Comparison of ENCODE assay signal across 2 cellular contexts in the genomic region with DNA sequence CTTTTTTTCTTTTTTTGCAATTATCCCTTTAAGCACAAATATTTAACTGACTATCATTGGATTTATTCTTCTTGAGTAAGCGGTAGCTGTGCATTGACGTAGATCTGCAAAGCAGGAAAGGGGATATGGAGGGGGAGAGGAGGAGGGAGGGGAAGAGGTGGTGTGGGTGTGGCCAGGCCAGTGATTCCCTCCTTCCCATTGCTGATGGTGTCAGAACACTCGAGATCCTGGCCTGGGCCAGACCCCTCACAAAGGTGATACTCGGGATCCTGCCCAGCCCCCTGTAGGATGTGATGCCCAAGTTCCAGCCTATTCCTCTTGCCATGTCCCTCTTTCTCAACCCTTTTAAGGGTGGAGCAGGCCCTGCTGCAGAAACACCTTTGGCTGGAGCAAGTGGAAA.
TF ChIP-seq lines count a peak whose summit lies in the region.

No MANE protein-coding gene starts in this region.

TF ChIP-seq in GM23338, 12 proteins besides CTCF, POLR2A, EP300 and RAD21:
- TF ChIP-seq CREB1 (CRISPR knock-in tag; IDR thresholded peaks at IDR 0.05; ENCODE audit: low read depth) (no peak), EZH2phosphoT487 (IDR thresholded peaks at IDR 0.05; ENCODE audit: unreplicated experiment) (no peak)

TF ChIP-seq in WTC11, 78 proteins besides CTCF, POLR2A, EP300 and RAD21 (continued from another document):
- TF ChIP-seq, protein P1, sequence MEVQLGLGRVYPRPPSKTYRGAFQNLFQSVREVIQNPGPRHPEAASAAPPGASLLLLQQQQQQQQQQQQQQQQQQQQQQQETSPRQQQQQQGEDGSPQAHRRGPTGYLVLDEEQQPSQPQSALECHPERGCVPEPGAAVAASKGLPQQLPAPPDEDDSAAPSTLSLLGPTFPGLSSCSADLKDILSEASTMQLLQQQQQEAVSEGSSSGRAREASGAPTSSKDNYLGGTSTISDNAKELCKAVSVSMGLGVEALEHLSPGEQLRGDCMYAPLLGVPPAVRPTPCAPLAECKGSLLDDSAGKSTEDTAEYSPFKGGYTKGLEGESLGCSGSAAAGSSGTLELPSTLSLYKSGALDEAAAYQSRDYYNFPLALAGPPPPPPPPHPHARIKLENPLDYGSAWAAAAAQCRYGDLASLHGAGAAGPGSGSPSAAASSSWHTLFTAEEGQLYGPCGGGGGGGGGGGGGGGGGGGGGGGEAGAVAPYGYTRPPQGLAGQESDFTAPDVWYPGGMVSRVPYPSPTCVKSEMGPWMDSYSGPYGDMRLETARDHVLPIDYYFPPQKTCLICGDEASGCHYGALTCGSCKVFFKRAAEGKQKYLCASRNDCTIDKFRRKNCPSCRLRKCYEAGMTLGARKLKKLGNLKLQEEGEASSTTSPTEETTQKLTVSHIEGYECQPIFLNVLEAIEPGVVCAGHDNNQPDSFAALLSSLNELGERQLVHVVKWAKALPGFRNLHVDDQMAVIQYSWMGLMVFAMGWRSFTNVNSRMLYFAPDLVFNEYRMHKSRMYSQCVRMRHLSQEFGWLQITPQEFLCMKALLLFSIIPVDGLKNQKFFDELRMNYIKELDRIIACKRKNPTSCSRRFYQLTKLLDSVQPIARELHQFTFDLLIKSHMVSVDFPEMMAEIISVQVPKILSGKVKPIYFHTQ (CRISPR knock-in tag; IDR thresholded peaks at IDR 0.05) = no peak
